9 cellular contexts compared by ENCODE assay signal in the genomic region with DNA sequence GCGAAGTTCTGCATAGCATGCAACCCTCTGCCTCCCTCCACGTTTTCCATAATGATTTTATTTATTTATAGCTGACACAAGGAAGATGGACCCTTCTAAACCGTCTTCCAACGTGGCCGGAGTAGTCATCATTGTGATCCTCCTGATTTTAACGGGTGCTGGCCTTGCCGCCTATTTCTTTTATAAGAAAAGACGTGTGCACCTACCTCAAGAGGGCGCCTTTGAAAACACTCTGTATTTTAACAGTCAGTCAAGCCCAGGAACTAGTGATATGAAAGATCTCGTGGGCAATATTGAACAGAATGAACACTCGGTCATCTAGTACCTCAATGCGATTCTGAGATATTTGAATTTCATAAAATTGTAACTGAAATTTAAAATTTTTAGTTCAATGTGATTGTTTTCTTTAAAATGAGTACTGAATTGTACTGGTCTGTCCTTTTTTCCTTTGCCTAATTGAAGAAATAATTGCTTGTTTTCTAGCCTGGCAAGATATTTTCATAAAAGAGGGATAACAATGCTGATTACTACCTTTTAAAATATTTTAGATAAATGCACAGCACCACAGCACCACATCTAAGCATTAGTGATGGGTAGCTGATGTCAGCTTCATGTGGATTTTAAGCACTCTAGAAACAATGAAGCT. TPM values are rescaled to one million over a fixed set of nuclear protein-coding genes. Genes with fewer than 3 reads are reported as not detected.
DNase-seq lines count a peak whose midpoint lies in the region; ATAC-seq, FAIRE-seq and TF ChIP-seq lines count a peak whose summit lies in the region.
"Had no signal": no experiment of that assay in that cellular context is flagged by ENCODE, and none has a peak within 500 bp of the region (broad histone marks: within the 10 kb centered on the region; RNA-seq: fewer than 3 reads in every experiment).

No MANE protein-coding gene starts in this region.

- TF ChIP-seq POLR2A in A549 (IDR thresholded peaks at IDR 0.05; ENCODE audit: low read length) (no peak), ovary (IDR thresholded peaks at IDR 0.05) (no peak)

- WGBS in A549 (ENCODE audit: missing lambda C conversion rate): 4% methylated on average over 12 of the region's 12 CpGs
- WGBS in ovary, 3 donors: 21 to 30% (median 27%) methylated on average over 12 of the region's 12 CpGs

- H3K4me2 ChIP-seq in A549: no peak overlapping the region; the same call in 2 of the 3 replicates
- H3K4me2 ChIP-seq in fibroblast of lung (ENCODE audit: extremely low read depth, insufficient read depth, low read length): no peak overlapping the region

- no peaks in the 10 kb centered on the region for H3K9me3 ChIP-seq in A549
- H3K9me3 ChIP-seq in SJCRH30 (replicated peaks): no peaks in the 10 kb centered on the region
- no peaks in the 10 kb centered on the region for H3K9me3 ChIP-seq in fibroblast of lung (ENCODE audit: control insufficient read depth, insufficient read depth, low read depth, low read length)
- no peaks in the 10 kb centered on the region for H3K9me3 ChIP-seq in ovary

- H3K4me1 ChIP-seq in A549 (peaks cover 8% of the 10 kb centered on the region; the same call in 1 of the 3 replicates), SJCRH30 (no peaks in the 10 kb centered on the region), fibroblast of lung (ENCODE audit: control insufficient read depth, extremely low read depth, insufficient read depth, low read length) (no peaks in the 10 kb centered on the region), ovary (ENCODE audit: insufficient read depth) (peaks cover 2% of the 10 kb centered on the region)

- no peak overlapping the region for H3K9ac ChIP-seq in fibroblast of lung (ENCODE audit: insufficient read depth, low read length)

- peak; percentile 36 for FAIRE-seq in A549 (lab: Jason Lieb, UNC)

- CTCF ChIA-PET in A549 (lab: Yijun Ruan, JAX): interaction anchor here (0.5 to 1.5 kb wide), 8 partner anchors 11 to 336 kb away, joined by 3 to 6 read pairs (median 3); no protein-coding TSS in a partner anchor

- H3K79me2 ChIP-seq in fibroblast of lung (ENCODE audit: control insufficient read depth, insufficient read depth, low read length): no peaks in the 10 kb centered on the region

- POLR2A ChIA-PET in A549 (lab: Yijun Ruan, JAX): no interaction called here

- peak; percentile 82 to 84; a peak in 5 of 6 replicates for ATAC-seq in A549
- peak; percentile 71 for ATAC-seq in HG03460 (IDR thresholded peaks at IDR 0.05; ENCODE audit: unreplicated experiment)

- no peaks in the 10 kb centered on the region for H3K36me3 ChIP-seq in SJCRH30
- H3K36me3 ChIP-seq in fibroblast of lung (ENCODE audit: control insufficient read depth, insufficient read depth, low read length): no peaks in the 10 kb centered on the region
- no peaks in the 10 kb centered on the region for H3K36me3 ChIP-seq in ovary

- DNase-seq in A549 (ENCODE audit: low read depth in 1 of 2, low spot score in 1 of 2) (peak; percentile 36 to 60), GM10266 (ENCODE audit: extremely low spot score) (peak; percentile 23), SJCRH30 (peak; percentile 20 to 54), fibroblast of lung (ENCODE audit: low read depth in 2 of 2) (peak; percentile 54 to 70), ovary (peak; percentile 27 to 51 (median 35))
- DNase-seq in stimulated activated CD4-positive, alpha-beta T cell treated with anti-CD3 and anti-CD28 coated beads, Interleukin-2, amount 100 ng/mL, for 48 hours: no peak
- DNase-seq in stimulated activated naive CD4-positive, alpha-beta T cell treated with Interleukin-2 at 50 U/mL for 16 hours (lab: John Stamatoyannopoulos, UW): no peak

- intact Hi-C loops in ovary (cut with DNase I): loop anchor here in 2 of 4 donors (10.0 kb wide), 1 partner anchor 305 kb away; no protein-coding TSS in a partner anchor

- H3K27me3 ChIP-seq in SJCRH30: 0 out of 2 replicates have a peak, but pooled peaks cover 3% of the 10 kb centered on the region
- no peaks in the 10 kb centered on the region for H3K27me3 ChIP-seq in fibroblast of lung (ENCODE audit: control insufficient read depth, insufficient read depth, low read length)
- no peaks in the 10 kb centered on the region for H3K27me3 ChIP-seq in ovary

- H3K27ac ChIP-seq in A549 (no peak overlapping the region), SJCRH30 (no peak overlapping the region), fibroblast of lung (ENCODE audit: insufficient read depth, low read length) (no peak overlapping the region), ovary (no peak overlapping the region)

- TF ChIP-seq RAD21 in A549 (conservative IDR thresholded peaks at IDR 0.05 in 1 of 2, IDR thresholded peaks at IDR 0.05 in 1 of 2): peak; percentile 57 to 64; a peak in 4 of 5 replicates

- H3K4me3 ChIP-seq in A549 (no peak overlapping the region), SJCRH30 (no peak overlapping the region), fibroblast of lung (replicated peaks in 1 of 4; ENCODE audit: control extremely low read depth in 1 of 4, insufficient read depth in 1 of 4, low read depth in 3 of 4, low read length in 4 of 4) (no peak overlapping the region), ovary (no peak overlapping the region)

- no peaks in the 10 kb centered on the region for H4K20me1 ChIP-seq in fibroblast of lung (ENCODE audit: control insufficient read depth, extremely low read depth, insufficient read depth, low read length)

- TF ChIP-seq EP300 in A549 (IDR thresholded peaks at IDR 0.05): no peak
- no peak for TF ChIP-seq EP300 in ovary (IDR thresholded peaks at IDR 0.05)

- peak overlapping the region; percentile 40 for H2AFZ ChIP-seq in fibroblast of lung (ENCODE audit: low read length)

- TF ChIP-seq CTCF in A549 (IDR thresholded peaks at IDR 0.05): peak; percentile 76
- TF ChIP-seq CTCF in GM10266 (IDR thresholded peaks at IDR 0.05; ENCODE audit: control insufficient read depth, insufficient read depth, low read depth, missing control alignments): peak; percentile 56
- TF ChIP-seq CTCF in fibroblast of lung (conservative IDR thresholded peaks at IDR 0.05 in 1 of 2, IDR thresholded peaks at IDR 0.05 in 1 of 2; ENCODE audit: low read depth in 1 of 2, low read length in 2 of 2): peak; percentile 66 to 71
- TF ChIP-seq CTCF in ovary (IDR thresholded peaks at IDR 0.05): peak in 2 of 3 donors; percentile 18 to 29

TF ChIP-seq in A549, 52 proteins besides CTCF, POLR2A, EP300 and RAD21:
- no peak for TF ChIP-seq JUN (IDR thresholded peaks at IDR 0.05)
- TF ChIP-seq E2F6 (IDR thresholded peaks at IDR 0.05; ENCODE audit: borderline replicate concordance, low read depth): peak; percentile 42; the same call in 1 of the 2 replicates
- TF ChIP-seq SMC3 (IDR thresholded peaks at IDR 0.05): peak; percentile 69

RNA-seq across cellular contexts. Expression of gene SLC39A12, which starts 41.5 kb away (rescaled TPM):
- polyA plus RNA-seq in A549 (2011; rRNA removed): not detected in 2 replicates
- not detected in 2 replicates for polyA plus RNA-seq in A549 (2012; cell fraction: cytosol; rRNA removed)
- polyA plus RNA-seq in A549 (2012; cell fraction: nucleus; rRNA removed): not detected in 2 replicates
- polyA plus RNA-seq in A549 (2017; fragmentation: RNase III; extraction: RNeasy Plus Mini Kit Qiagen cat#74134 plus additional on column Dnase treatment): not detected in 3 replicates
- polyA minus RNA-seq in A549 (2011; rRNA and poly(A)+ RNA removed): not detected in 2 replicates
- total RNA-seq in SJCRH30 (2014; rRNA removed; shearing (Covaris generic)): not detected in 2 replicates
- total RNA-seq in fibroblast of lung: not detected in 2 replicates
- not detected in 2 replicates for polyA plus RNA-seq in fibroblast of lung
- polyA plus RNA-seq in fibroblast of lung (2012): not detected in 2 replicates
- polyA minus RNA-seq in fibroblast of lung (ENCODE audit: low replicate concordance): not detected in 2 replicates
- not detected for total RNA-seq in ovary
- under 1 TPM in 1 of 2 donors, not detected in 1; 0.02 TPM for polyA plus RNA-seq in ovary
- total RNA-seq: urinary bladder had no signal

Comparison
In these comparisons a context has a peak if more than half of its experiments do, and no peak if none do; other contexts are left out.
1. DNase-seq: peak in A549 (2 of 2), GM10266 (single experiment), SJCRH30 (2 of 2), fibroblast of lung (2 of 2) and ovary (5 of 5); none in stimulated activated CD4-positive, alpha-beta T cell treated with anti-CD3 and anti-CD28 coated beads, Interleukin-2, amount 100 ng/mL, for 48 hours (0 of 2) and stimulated activated naive CD4-positive, alpha-beta T cell treated with Interleukin-2 at 50 U/mL for 16 hours (single experiment).
2. CTCF ChIP-seq: peak in every context shown above with its lines; median percentile 76 in A549; 68 in fibroblast of lung; 56 in GM10266; 24 in ovary.